Comparison of ENCODE assay signal across 7 cellular contexts in genomic region chr4:122945136-122945535, GRCh38. TPM values are rescaled to one million over a fixed set of nuclear protein-coding genes. Genes with fewer than 3 reads are reported as not detected.
DNase-seq lines count a peak whose midpoint lies in the region; ATAC-seq lines count a peak whose summit lies in the region.
"Not testable (repeated sequence)": the region's sequence is repeated elsewhere in the genome, so short reads cannot be mapped to it uniquely, and the experiment has no call there.

No MANE protein-coding gene starts in this region.

- not testable (repeated sequence) for H3K4me1 ChIP-seq in CD4-positive, alpha-beta memory T cell (ENCODE audit: insufficient read depth, low read length)

- not testable (repeated sequence) for H3K9me3 ChIP-seq in CD4-positive, alpha-beta memory T cell (ENCODE audit: control insufficient read depth in 1 of 2, low read length in 2 of 2); KOPT-K1 (ENCODE audit: insufficient read depth, low read length, poor library complexity, severe bottlenecking); T-helper 17 cell (ENCODE audit: control insufficient read depth, low read length, poor library complexity, severe bottlenecking)

- peak overlapping the region in 5 of 7 donors; percentile 65 to 87 (median 80) for H3K27ac Mint-ChIP-seq in CD4-positive, alpha-beta memory T cell
- H3K27ac Mint-ChIP-seq in T-helper 17 cell = peak overlapping the region; percentile 83
- peak overlapping the region; percentile 73 for H3K27ac Mint-ChIP-seq in activated CD4-positive, alpha-beta memory T cell treated with anti-CD3 and anti-CD28 coated beads, Interleukin-2, amount 10 ng/mL, durations not matched to agents 7 days and 5 days
- H3K27ac Mint-ChIP-seq in activated T-helper 17 cell treated with anti-CD3 and anti-CD28 coated beads, Interleukin-2, amount 50 U/mL, for 72 hours = peak overlapping the region; percentile 33
- H3K27ac Mint-ChIP-seq in memory B cell = not testable (repeated sequence)

- peaks cover 43 to 55% of the 10 kb centered on the region in 2 donors for H3K36me3 Mint-ChIP-seq in CD4-positive, alpha-beta memory T cell
- H3K36me3 Mint-ChIP-seq in T-helper 17 cell (ENCODE audit: low read depth) = peaks cover 13% of the 10 kb centered on the region
- peaks cover 65% of the 10 kb centered on the region for H3K36me3 Mint-ChIP-seq in activated CD4-positive, alpha-beta memory T cell treated with anti-CD3 and anti-CD28 coated beads, Interleukin-2, amount 10 ng/mL, durations not matched to agents 7 days and 5 days (ENCODE audit: low read depth)
- H3K36me3 Mint-ChIP-seq in activated T-helper 17 cell treated with anti-CD3 and anti-CD28 coated beads, Interleukin-2, amount 50 U/mL, for 72 hours (ENCODE audit: low read depth) = peaks cover 73% of the 10 kb centered on the region
- peaks cover 34% of the 10 kb centered on the region for H3K36me3 Mint-ChIP-seq in memory B cell

- not testable (repeated sequence) for H3K27ac ChIP-seq in CD4-positive, alpha-beta memory T cell (ENCODE audit: low read depth, low read length)
- H3K27ac ChIP-seq in KOPT-K1 (ENCODE audit: low read depth, low read length, poor library complexity, severe bottlenecking) = peak overlapping the region; percentile 71

- not testable (repeated sequence) for ATAC-seq in T-helper 17 cell; activated T-helper 17 cell treated with anti-CD3 and anti-CD28 coated beads, Interleukin-2, amount 50 U/mL, for 72 hours (replicated peaks); memory B cell (ENCODE audit: low read depth)

- H3K27me3 Mint-ChIP-seq in CD4-positive, alpha-beta memory T cell; T-helper 17 cell; activated CD4-positive, alpha-beta memory T cell treated with anti-CD3 and anti-CD28 coated beads, Interleukin-2, amount 10 ng/mL, durations not matched to agents 7 days and 5 days; activated T-helper 17 cell treated with anti-CD3 and anti-CD28 coated beads, Interleukin-2, amount 50 U/mL, for 72 hours; memory B cell: not testable (repeated sequence)

- DNase-seq in CD4-positive, alpha-beta memory T cell = peak; percentile 53 to 77 (median 69)
- peak in 2 of 3 donors; percentile 16 to 26 for DNase-seq in T-helper 17 cell
- peak; percentile 81 for DNase-seq in activated CD4-positive, alpha-beta memory T cell treated with anti-CD3 and anti-CD28 coated beads, Interleukin-2, amount 10 ng/mL, durations not matched to agents 7 days and 5 days
- peak; percentile 60 for DNase-seq in central memory CD4-positive, alpha-beta T cell
- DNase-seq in memory B cell (ENCODE audit: low spot score in 2 of 2) = not testable (repeated sequence)

- not testable (repeated sequence) for H3K27me3 ChIP-seq in CD4-positive, alpha-beta memory T cell (ENCODE audit: insufficient read depth, low read length)

- H3K36me3 ChIP-seq in CD4-positive, alpha-beta memory T cell (ENCODE audit: insufficient read depth, low read length) = not testable (repeated sequence)
- H3K36me3 ChIP-seq in KOPT-K1 (ENCODE audit: insufficient read depth, low read length) = peaks cover 28% of the 10 kb centered on the region

- peaks cover 0 to 16% (median 4%) of the 10 kb centered on the region in 8 donors for H3K9me3 Mint-ChIP-seq in CD4-positive, alpha-beta memory T cell
- not testable (repeated sequence) for H3K9me3 Mint-ChIP-seq in activated CD4-positive, alpha-beta memory T cell treated with anti-CD3 and anti-CD28 coated beads, Interleukin-2, amount 10 ng/mL, durations not matched to agents 7 days and 5 days; activated T-helper 17 cell treated with anti-CD3 and anti-CD28 coated beads, Interleukin-2, amount 50 U/mL, for 72 hours; memory B cell

- intact Hi-C loops in CD4-positive, alpha-beta memory T cell (cut with micrococcal nuclease) = loop anchor here (1.0 kb wide), 1 partner anchor 22 kb away; a partner anchor contains a TSS

- H3K4me3 ChIP-seq in CD4-positive, alpha-beta memory T cell (ENCODE audit: low read length in 2 of 2) = not testable (repeated sequence)

- CTCF ChIA-PET in CD4-positive, alpha-beta memory T cell (lab: Charles Lee; ENCODE audit: partially characterized antibody) = not testable (repeated sequence)
- CTCF ChIA-PET in activated CD4-positive, alpha-beta memory T cell treated with anti-CD3 and anti-CD28 coated beads, Interleukin-2, amount 10 ng/mL, durations not matched to agents 7 days and 5 days (lab: Charles Lee) = interaction anchor here (1.0 kb wide), 1 partner anchor 14 kb away, joined by 3 read pairs; no protein-coding TSS in a partner anchor

- peak overlapping the region in 3 of 8 donors; percentile 17 to 46 (median 29) for H3K4me3 Mint-ChIP-seq in CD4-positive, alpha-beta memory T cell
- not testable (repeated sequence) for H3K4me3 Mint-ChIP-seq in T-helper 17 cell; activated CD4-positive, alpha-beta memory T cell treated with anti-CD3 and anti-CD28 coated beads, Interleukin-2, amount 10 ng/mL, durations not matched to agents 7 days and 5 days
- peak overlapping the region; percentile 34 for H3K4me3 Mint-ChIP-seq in activated T-helper 17 cell treated with anti-CD3 and anti-CD28 coated beads, Interleukin-2, amount 50 U/mL, for 72 hours
- peak overlapping the region; percentile 11 for H3K4me3 Mint-ChIP-seq in memory B cell

- H3K4me1 Mint-ChIP-seq in CD4-positive, alpha-beta memory T cell = peaks cover 8 to 16% (median 12%) of the 10 kb centered on the region in 4 donors
- H3K4me1 Mint-ChIP-seq in T-helper 17 cell; activated T-helper 17 cell treated with anti-CD3 and anti-CD28 coated beads, Interleukin-2, amount 50 U/mL, for 72 hours; memory B cell: not testable (repeated sequence)
- peaks cover 21% of the 10 kb centered on the region for H3K4me1 Mint-ChIP-seq in activated CD4-positive, alpha-beta memory T cell treated with anti-CD3 and anti-CD28 coated beads, Interleukin-2, amount 10 ng/mL, durations not matched to agents 7 days and 5 days

- POLR2A ChIA-PET in CD4-positive, alpha-beta memory T cell (lab: Charles Lee; ENCODE audit: partially characterized antibody) = interaction anchor here (1.5 kb wide), 1 partner anchor 14 kb away, joined by 3 read pairs; no protein-coding TSS in a partner anchor
- POLR2A ChIA-PET in activated CD4-positive, alpha-beta memory T cell treated with anti-CD3 and anti-CD28 coated beads, Interleukin-2, amount 10 ng/mL, durations not matched to agents 7 days and 5 days (lab: Charles Lee) = not testable (repeated sequence)

RNA-seq across cellular contexts. Expression of gene NUDT6, which starts 22.7 kb away (rescaled TPM):
- total RNA-seq in CD4-positive, alpha-beta memory T cell = 1 to 10 TPM; 4.1 to 4.3 TPM
- polyA plus RNA-seq in CD4-positive, alpha-beta memory T cell = 1 to 10 TPM; 2.8 to 3.1 TPM
- total RNA-seq in T-helper 17 cell = 1 to 10 TPM in 1 of 2 donors, under 1 TPM in 1; 0.82 to 1.1 TPM
- total RNA-seq in activated CD4-positive, alpha-beta memory T cell treated with anti-CD3 and anti-CD28 coated beads, Interleukin-2, amount 10 ng/mL, durations not matched to agents 7 days and 5 days = 10 to 100 TPM; 14.5 to 15.8 TPM
- 1 to 10 TPM; 3.9 to 5.9 TPM for total RNA-seq in activated T-helper 17 cell treated with anti-CD3 and anti-CD28 coated beads, Interleukin-2, amount 50 U/mL, for 72 hours
